In the genomic region with DNA sequence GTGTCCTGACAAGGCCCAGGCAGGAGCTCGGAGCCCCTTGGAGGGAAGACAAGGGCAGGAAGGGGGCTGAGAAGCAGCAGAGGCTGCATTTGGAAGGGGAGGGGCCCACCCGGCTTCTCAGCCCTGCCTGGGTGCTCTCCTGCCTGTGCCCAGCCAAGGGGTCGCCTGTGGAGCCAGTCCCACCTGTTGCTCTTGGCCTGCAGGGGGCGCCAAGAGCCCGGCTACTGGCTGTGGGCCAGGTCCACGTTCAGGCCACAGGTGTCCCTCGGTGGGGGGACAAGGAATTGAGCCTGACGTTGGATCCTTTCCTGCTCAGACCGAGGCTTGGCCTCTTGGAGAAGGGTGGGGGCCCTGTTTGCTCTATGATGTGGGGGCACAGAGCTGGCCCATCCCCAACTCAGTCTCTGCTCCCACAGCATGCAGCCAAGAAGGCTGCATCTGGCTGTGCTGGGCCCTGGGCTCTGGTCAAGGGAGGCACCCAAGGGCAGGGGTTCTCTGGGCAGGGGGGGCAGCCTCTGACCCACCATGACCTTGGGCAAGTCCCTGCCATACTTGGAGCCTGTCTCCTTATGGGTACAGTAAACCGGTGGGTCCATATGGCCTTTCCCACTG, we compare ENCODE assay signal across 2 cellular contexts.
TF ChIP-seq lines count a peak whose summit lies in the region.

No MANE protein-coding gene starts in this region.

TF ChIP-seq in IMR-90, 13 proteins besides CTCF, POLR2A, EP300 and RAD21 (continued from another document):
- TF ChIP-seq, protein P1, sequence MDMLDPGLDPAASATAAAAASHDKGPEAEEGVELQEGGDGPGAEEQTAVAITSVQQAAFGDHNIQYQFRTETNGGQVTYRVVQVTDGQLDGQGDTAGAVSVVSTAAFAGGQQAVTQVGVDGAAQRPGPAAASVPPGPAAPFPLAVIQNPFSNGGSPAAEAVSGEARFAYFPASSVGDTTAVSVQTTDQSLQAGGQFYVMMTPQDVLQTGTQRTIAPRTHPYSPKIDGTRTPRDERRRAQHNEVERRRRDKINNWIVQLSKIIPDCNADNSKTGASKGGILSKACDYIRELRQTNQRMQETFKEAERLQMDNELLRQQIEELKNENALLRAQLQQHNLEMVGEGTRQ (IDR thresholded peaks at IDR 0.05; ENCODE audit: low read depth, low read length): no peak
- TF ChIP-seq MAFK (IDR thresholded peaks at IDR 0.05; ENCODE audit: low read depth, low read length) (no peak), MAZ (IDR thresholded peaks at IDR 0.05; ENCODE audit: borderline replicate concordance, low read depth, low read length) (no peak), CHD1 (IDR thresholded peaks at IDR 0.05; ENCODE audit: low read depth, low read length) (no peak), NFE2L2 (IDR thresholded peaks at IDR 0.05; ENCODE audit: low read depth, low read length) (no peak)

TF ChIP-seq in liver, 16 proteins besides CTCF, POLR2A, EP300 and RAD21 (continued from another document):
- TF ChIP-seq ZBTB33 (IDR thresholded peaks at IDR 0.05): no peak
- TF ChIP-seq ATF3 (IDR thresholded peaks at IDR 0.05): no peak
- TF ChIP-seq FOXA1 (IDR thresholded peaks at IDR 0.05): no peak
- TF ChIP-seq GABPA (IDR thresholded peaks at IDR 0.05 in 1 of 2, conservative IDR thresholded peaks at IDR 0.05 in 1 of 2): no peak
